In genomic region chr2:239807568-239807967, GRCh38 we compare ENCODE assay signal across 24 cellular contexts.
DNase-seq lines count a peak whose midpoint lies in the region; ATAC-seq and TF ChIP-seq lines count a peak whose summit lies in the region.
"Had no signal": no experiment of that assay in that cellular context is flagged by ENCODE, and none has a peak within 500 bp of the region (broad histone marks: within the 10 kb centered on the region; RNA-seq: fewer than 3 reads in every experiment).

No MANE protein-coding gene starts in this region.

- peaks cover 0 to 14% (median 0%) of the 10 kb centered on the region in 4 donors for H3K4me1 ChIP-seq in stomach

- POLR2A ChIA-PET in activated CD4-positive, alpha-beta memory T cell treated with anti-CD3 and anti-CD28 coated beads, Interleukin-2, amount 10 ng/mL, durations not matched to agents 7 days and 5 days (lab: Charles Lee) = no interaction called here
- POLR2A ChIA-PET in activated CD4-positive, alpha-beta memory T cell treated with anti-CD3 and anti-CD28 coated beads for 36 hours (lab: Charles Lee) = no interaction called here

- no peak for TF ChIP-seq EP300 in stomach (IDR thresholded peaks at IDR 0.05)

- H3K27me3 ChIP-seq in stomach = peaks cover 0 to 11% (median 4%) of the 10 kb centered on the region in 3 donors

- no peak overlapping the region for H3K4me3 Mint-ChIP-seq in activated CD4-positive, alpha-beta memory T cell treated with anti-CD3 and anti-CD28 coated beads, Interleukin-2, amount 10 ng/mL, durations not matched to agents 7 days and 5 days
- H3K4me3 Mint-ChIP-seq in activated CD4-positive, alpha-beta memory T cell treated with anti-CD3 and anti-CD28 coated beads for 36 hours = no peak overlapping the region
- H3K4me3 Mint-ChIP-seq in CD14-positive monocyte = no peak overlapping the region
- H3K4me3 Mint-ChIP-seq: CD8-positive, alpha-beta memory T cell had no signal

- H3K27me3 Mint-ChIP-seq in activated CD4-positive, alpha-beta memory T cell treated with anti-CD3 and anti-CD28 coated beads, Interleukin-2, amount 10 ng/mL, durations not matched to agents 7 days and 5 days = no peaks in the 10 kb centered on the region
- H3K27me3 Mint-ChIP-seq in activated CD4-positive, alpha-beta memory T cell treated with anti-CD3 and anti-CD28 coated beads for 36 hours = peaks cover 2% of the 10 kb centered on the region
- H3K27me3 Mint-ChIP-seq in CD14-positive monocyte (ENCODE audit: low read depth in 3 of 3) = peaks cover 9 to 26% (median 21%) of the 10 kb centered on the region in 3 donors

- H3K36me3 Mint-ChIP-seq in activated CD4-positive, alpha-beta memory T cell treated with anti-CD3 and anti-CD28 coated beads, Interleukin-2, amount 10 ng/mL, durations not matched to agents 7 days and 5 days (ENCODE audit: low read depth) = no peaks in the 10 kb centered on the region
- no peaks in the 10 kb centered on the region for H3K36me3 Mint-ChIP-seq in activated CD4-positive, alpha-beta memory T cell treated with anti-CD3 and anti-CD28 coated beads for 36 hours
- H3K36me3 Mint-ChIP-seq in CD14-positive monocyte = no peaks in the 10 kb centered on the region
- H3K36me3 Mint-ChIP-seq: CD8-positive, alpha-beta memory T cell had no signal

- H3K9me3 ChIP-seq in stomach = no peaks in the 10 kb centered on the region

- no peak overlapping the region for H3K27ac ChIP-seq in stomach
- H3K27ac ChIP-seq: RWPE1 had no signal

- ATAC-seq in GM21619 (IDR thresholded peaks at IDR 0.05; ENCODE audit: unreplicated experiment) = no peak

- no peak for TF ChIP-seq CTCF in CD14-positive monocyte (IDR thresholded peaks at IDR 0.05)
- TF ChIP-seq CTCF in stomach (IDR thresholded peaks at IDR 0.05) = no peak

- H3K27ac Mint-ChIP-seq in activated CD4-positive, alpha-beta memory T cell treated with anti-CD3 and anti-CD28 coated beads, Interleukin-2, amount 10 ng/mL, durations not matched to agents 7 days and 5 days = no peak overlapping the region
- H3K27ac Mint-ChIP-seq in activated CD4-positive, alpha-beta memory T cell treated with anti-CD3 and anti-CD28 coated beads for 36 hours = no peak overlapping the region
- H3K27ac Mint-ChIP-seq in CD14-positive monocyte = no peak overlapping the region
- H3K27ac Mint-ChIP-seq: CD8-positive, alpha-beta memory T cell had no signal

- CTCF ChIA-PET in activated CD4-positive, alpha-beta memory T cell treated with anti-CD3 and anti-CD28 coated beads, Interleukin-2, amount 10 ng/mL, durations not matched to agents 7 days and 5 days (lab: Charles Lee) = no interaction called here
- CTCF ChIA-PET in activated CD4-positive, alpha-beta memory T cell treated with anti-CD3 and anti-CD28 coated beads for 36 hours (lab: Charles Lee) = no interaction called here

- TF ChIP-seq POLR2A in stomach (IDR thresholded peaks at IDR 0.05) = no peak

- H3K4me1 Mint-ChIP-seq in activated CD4-positive, alpha-beta memory T cell treated with anti-CD3 and anti-CD28 coated beads, Interleukin-2, amount 10 ng/mL, durations not matched to agents 7 days and 5 days = no peaks in the 10 kb centered on the region
- no peaks in the 10 kb centered on the region for H3K4me1 Mint-ChIP-seq in activated CD4-positive, alpha-beta memory T cell treated with anti-CD3 and anti-CD28 coated beads for 36 hours (ENCODE audit: low read depth)
- no peaks in the 10 kb centered on the region for H3K4me1 Mint-ChIP-seq in CD14-positive monocyte
- H3K4me1 Mint-ChIP-seq: CD8-positive, alpha-beta memory T cell had no signal

- WGBS in stomach, 5 donors = 84 to 88% (median 85%) methylated on average over 10 of the region's 10 CpGs

- H3K4me3 ChIP-seq in stomach = no peak overlapping the region

- H3K36me3 ChIP-seq in stomach = no peaks in the 10 kb centered on the region

- no peaks in the 10 kb centered on the region for H3K9me3 Mint-ChIP-seq in activated CD4-positive, alpha-beta memory T cell treated with anti-CD3 and anti-CD28 coated beads, Interleukin-2, amount 10 ng/mL, durations not matched to agents 7 days and 5 days
- no peaks in the 10 kb centered on the region for H3K9me3 Mint-ChIP-seq in activated CD4-positive, alpha-beta memory T cell treated with anti-CD3 and anti-CD28 coated beads for 36 hours
- H3K9me3 Mint-ChIP-seq in CD14-positive monocyte = no peaks in the 10 kb centered on the region
- H3K9me3 Mint-ChIP-seq: CD8-positive, alpha-beta memory T cell had no signal

- DNase-seq in activated CD4-positive, alpha-beta memory T cell treated with anti-CD3 and anti-CD28 coated beads, Interleukin-2, amount 10 ng/mL, durations not matched to agents 7 days and 5 days = peak; percentile 10
- DNase-seq in activated CD4-positive, alpha-beta memory T cell treated with anti-CD3 and anti-CD28 coated beads for 36 hours = no peak
- DNase-seq in CD14-positive monocyte (ENCODE audit: low spot score) = peak; percentile 25
- peak; percentile 42 for DNase-seq in islet precursor cell
- DNase-seq in stomach = peak; percentile 10
- DNase-seq in NCI-H526 (lab: John Stamatoyannopoulos, UW) = no peak
- no peak for DNase-seq in midbrain (lab: John Stamatoyannopoulos, UW)
- DNase-seq: AML-193; C1 segment of cervical spinal cord; CD8-positive, alpha-beta memory T cell; DMS53; GDM1; GOT3; HCEC 1CT; KBM-7; MM.1S; NCI-H1048; NCI-H1417 treated with DMSO at 0.1 percent for 48 hours; NCI-H187; NCI-H510A; NCI-H748 treated with DMSO at 0.1 percent for 48 hours; NK-92 treated with Interleukin-12 subunit alpha and Interleukin-12 subunit beta, amount 100 ng/mL, for 24 hours had no signal

- intact Hi-C loops in activated CD4-positive, alpha-beta memory T cell treated with anti-CD3 and anti-CD28 coated beads for 36 hours (cut with micrococcal nuclease) = no loop called here
- intact Hi-C loops in CD14-positive monocyte (cut with micrococcal nuclease) (no loop called here), stomach (cut with DNase I; ENCODE audit: low total_unique reads) (no loop called here)

Comparison
In these comparisons a context has a peak if more than half of its experiments do, and no peak if none do; other contexts are left out.
1. DNase-seq: peak in activated CD4-positive, alpha-beta memory T cell treated with anti-CD3 and anti-CD28 coated beads, Interleukin-2, amount 10 ng/mL, durations not matched to agents 7 days and 5 days (single experiment), CD14-positive monocyte (single experiment), islet precursor cell (single experiment) and stomach (single experiment); none in activated CD4-positive, alpha-beta memory T cell treated with anti-CD3 and anti-CD28 coated beads for 36 hours (single experiment), NCI-H526 (0 of 2) and midbrain (single experiment).